Comparison of ENCODE assay signal across 26 cellular contexts in the genomic region with DNA sequence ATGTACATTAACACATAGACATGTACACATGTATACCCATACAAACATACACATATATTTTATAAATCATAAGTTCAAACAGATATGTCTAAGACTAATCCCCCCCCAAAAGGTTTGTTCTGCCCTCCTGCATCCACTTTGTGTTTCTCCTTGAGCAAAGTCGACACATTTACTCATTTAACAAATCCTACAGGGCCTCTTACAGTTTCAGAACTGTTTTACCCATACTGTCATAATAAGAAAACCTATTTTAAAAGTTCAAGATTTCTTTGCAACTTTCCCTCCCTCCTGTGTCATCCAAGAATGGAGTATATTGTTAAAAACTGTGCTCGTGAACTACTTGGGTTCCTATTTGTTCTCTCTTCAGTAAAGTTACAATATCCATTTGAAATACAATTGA.
"Had no signal": no experiment of that assay in that cellular context is flagged by ENCODE, and none has a peak within 500 bp of the region (broad histone marks: within the 10 kb centered on the region; RNA-seq: fewer than 3 reads in every experiment).

No MANE protein-coding gene starts in this region.

- H3K4me1 ChIP-seq: esophagus muscularis mucosa, foreskin keratinocyte, heart right ventricle, neural progenitor cell, parathyroid adenoma, psoas muscle, sigmoid colon had no signal

- H3K9ac ChIP-seq: neural progenitor cell, parathyroid adenoma had no signal

- H3K4me3 ChIP-seq: esophagus muscularis mucosa, heart right ventricle, neural progenitor cell, psoas muscle, sigmoid colon had no signal

- H3K27ac ChIP-seq: brain microvascular endothelial cell, esophagus muscularis mucosa, foreskin keratinocyte, heart right ventricle, neural progenitor cell, parathyroid adenoma, psoas muscle, sigmoid colon, VCaP had no signal

- H3K36me3 ChIP-seq: brain microvascular endothelial cell, esophagus muscularis mucosa, heart right ventricle, neural progenitor cell, sigmoid colon had no signal

- H3K9me3 ChIP-seq: esophagus muscularis mucosa, psoas muscle, sigmoid colon had no signal

- ATAC-seq: foreskin keratinocyte; heart right ventricle; naive thymus-derived CD4-positive, alpha-beta T cell; psoas muscle; stimulated activated memory B cell treated with anti-CD40 and anti-IgM and Interleukin-4, amounts not matched to agents 10 μg/mL and 1 μg/mL and 100 μg/mL, for 72 hours; stimulated activated naive CD8-positive, alpha-beta T cell treated with anti-CD3 and anti-CD28 coated beads, Interleukin-15, amount 100 ng/mL, for 72 hours had no signal

- H2AFZ ChIP-seq: neural progenitor cell, parathyroid adenoma had no signal

- H3K27me3 ChIP-seq: brain microvascular endothelial cell, esophagus muscularis mucosa, foreskin keratinocyte, heart right ventricle, neural progenitor cell, sigmoid colon had no signal

- H3K4me2 ChIP-seq: neural progenitor cell had no signal

- DNase-seq: activated CD4-positive, alpha-beta T cell treated with anti-CD3 and anti-CD28 coated beads for 48 hours; activated CD4-positive, alpha-beta T cell treated with anti-CD3 and anti-CD28 coated beads, Interleukin-2, amount 50 U/mL, for 48 hours; activated CD8-positive, alpha-beta memory T cell treated with anti-CD3 and anti-CD28 coated beads for 24 hours; activated gamma-delta T cell; activated naive CD4-positive, alpha-beta T cell treated with anti-CD3 and anti-CD28 coated beads, Interleukin-2, amount 50 U/mL, for 16 hours; activated T-cell treated with anti-CD3 and anti-CD28 coated beads, Interleukin-2, amount 50 U/mL, for 24 hours; amniotic stem cell; brain microvascular endothelial cell; endodermal cell; foreskin keratinocyte; heart right ventricle; midbrain; naive thymus-derived CD4-positive, alpha-beta T cell; occipital lobe; psoas muscle; sigmoid colon; small intestine; stimulated activated CD4-positive, alpha-beta T cell treated with anti-CD3 and anti-CD28 coated beads, Interleukin-4, amount 100 ng/mL, for 24 hours; stimulated activated naive CD8-positive, alpha-beta T cell treated with anti-CD3 and anti-CD28 coated beads, Interleukin-15, amount 100 ng/mL, for 72 hours; substantia nigra; T-helper 9 cell had no signal

- H3K79me2 ChIP-seq: parathyroid adenoma had no signal
